ENCODE assay signal across 23 cellular contexts in genomic region chr4:46450556-46450955, GRCh38.
DNase-seq lines count a peak whose midpoint lies in the region; ATAC-seq and TF ChIP-seq lines count a peak whose summit lies in the region.
"Had no signal": no experiment of that assay in that cellular context is flagged by ENCODE, and none has a peak within 500 bp of the region (broad histone marks: within the 10 kb centered on the region; RNA-seq: fewer than 3 reads in every experiment).

No MANE protein-coding gene starts in this region.

- H3K36me3 ChIP-seq in GM23338 (ENCODE audit: insufficient read depth): no peaks in the 10 kb centered on the region
- H3K36me3 ChIP-seq: BE2C; BLaER1 treated with 17β-estradiol and CSF1 and Interleukin-3, amounts not matched to agents 10 nM and 100 nM had no signal

- DNase-seq in GM23338 (ENCODE audit: low spot score): no peak
- peak; percentile 17 for DNase-seq in epidermal melanocyte (ENCODE audit: insufficient read length, low spot score)
- peak; percentile 28 for DNase-seq in medulla oblongata (ENCODE audit: extremely low spot score)
- no peak for DNase-seq in foreskin fibroblast
- no peak for DNase-seq in NCI-H226
- no peak for DNase-seq in T-cell
- DNase-seq: 8988T; ACHN; AML-193; BE2C; Calu3; CD4-positive, alpha-beta T cell; CD8-positive, alpha-beta memory T cell; COR-L47; DMS53; DND-41; GM23248; H9 had no signal

- ATAC-seq in GM23338 (no peak), HG02852 (IDR thresholded peaks at IDR 0.05; ENCODE audit: unreplicated experiment) (no peak), T-cell (replicated peaks in 1 of 4) (no peak)
- ATAC-seq: A549, HCT116 had no signal

- H3K4me3 ChIP-seq in GM23338 (no peak overlapping the region), foreskin fibroblast (ENCODE audit: low read depth in 1 of 2, low read length in 2 of 2) (no peak overlapping the region)
- H3K4me3 ChIP-seq: A549; BLaER1 treated with 17β-estradiol and CSF1 and Interleukin-3, amounts not matched to agents 10 nM and 100 nM; GM23248 had no signal

- H3K27me3 ChIP-seq in GM23338 (ENCODE audit: insufficient read depth): no peaks in the 10 kb centered on the region
- H3K27me3 ChIP-seq: BE2C; BLaER1 treated with 17β-estradiol and CSF1 and Interleukin-3, amounts not matched to agents 10 nM and 100 nM had no signal

- CTCF ChIA-PET in T-cell (lab: Charles Lee): no interaction called here

- H3K27me3 Mint-ChIP-seq in GM23338 (ENCODE audit: insufficient read depth, low read depth, poor library complexity) (no peaks in the 10 kb centered on the region), T-cell (no peaks in the 10 kb centered on the region)
- H3K27me3 Mint-ChIP-seq: CD4-positive, alpha-beta T cell; CD8-positive, alpha-beta memory T cell had no signal

- POLR2A ChIA-PET in T-cell (lab: Charles Lee): no interaction called here

- H3K27ac Mint-ChIP-seq in GM23338: no peak overlapping the region
- H3K27ac Mint-ChIP-seq in T-cell: no peak overlapping the region
- H3K27ac Mint-ChIP-seq: CD14-positive monocyte; CD4-positive, alpha-beta T cell; CD8-positive, alpha-beta memory T cell; H9 had no signal

- H3K4me1 ChIP-seq in GM23338 (ENCODE audit: insufficient read depth): no peaks in the 10 kb centered on the region
- H3K4me1 ChIP-seq: A549; BE2C; BLaER1 treated with 17β-estradiol and CSF1 and Interleukin-3, amounts not matched to agents 10 nM and 100 nM had no signal

- H3K4me2 ChIP-seq in GM23338: no peak overlapping the region
- H3K4me2 ChIP-seq: A549; BLaER1 treated with 17β-estradiol and CSF1 and Interleukin-3, amounts not matched to agents 10 nM and 100 nM had no signal

- H3K36me3 Mint-ChIP-seq in GM23338 (ENCODE audit: low read depth): peaks cover 7% of the 10 kb centered on the region; the same call in 1 of the 3 replicates
- no peaks in the 10 kb centered on the region for H3K36me3 Mint-ChIP-seq in T-cell
- H3K36me3 Mint-ChIP-seq: CD14-positive monocyte; CD8-positive, alpha-beta memory T cell had no signal

- 0 out of 2 replicates have a peak, but pooled peaks cover 2% of the 10 kb centered on the region for H3K9me2 ChIP-seq in GM23338 (ENCODE audit: insufficient read depth)

- H3K4me1 Mint-ChIP-seq in GM23338 (no peaks in the 10 kb centered on the region), T-cell (no peaks in the 10 kb centered on the region)
- H3K4me1 Mint-ChIP-seq: CD14-positive monocyte; CD8-positive, alpha-beta memory T cell; H9 had no signal

- H3K9me3 Mint-ChIP-seq in GM23338: peaks cover 66% of the 10 kb centered on the region
- H3K9me3 Mint-ChIP-seq in T-cell: peaks cover 5 to 11% (median 10%) of the 10 kb centered on the region in 3 donors
- H3K9me3 Mint-ChIP-seq: H9 had no signal

- TF ChIP-seq CTCF in GM23338 (conservative IDR thresholded peaks at IDR 0.05; ENCODE audit: low read depth in 2 of 2) (no peak), foreskin fibroblast (IDR thresholded peaks at IDR 0.05; ENCODE audit: low read depth, low read length) (no peak)

- no peak overlapping the region for H3K27ac ChIP-seq in GM23338 (ENCODE audit: low read depth)
- H3K27ac ChIP-seq: A549; BLaER1 treated with 17β-estradiol and CSF1 and Interleukin-3, amounts not matched to agents 10 nM and 100 nM; GM23248 had no signal

- peak overlapping the region; percentile 72; the same call in 1 of the 2 replicates for H2AFZ ChIP-seq in GM23338
- H2AFZ ChIP-seq: GM23248 had no signal

- H3F3A ChIP-seq in GM23338 (replicated peaks; ENCODE audit: low read depth): no peaks in the 10 kb centered on the region

- H3K4me3 Mint-ChIP-seq in GM23338 (no peak overlapping the region), T-cell (no peak overlapping the region)
- H3K4me3 Mint-ChIP-seq: CD14-positive monocyte; CD4-positive, alpha-beta T cell; CD8-positive, alpha-beta memory T cell; H9 had no signal

- no peaks in the 10 kb centered on the region for H4K20me1 ChIP-seq in GM23338 (replicated peaks; ENCODE audit: insufficient read depth)
- H4K20me1 ChIP-seq: BLaER1 treated with 17β-estradiol and CSF1 and Interleukin-3, amounts not matched to agents 10 nM and 100 nM had no signal

- H3K79me2 ChIP-seq in GM23338 (replicated peaks; ENCODE audit: insufficient read depth): no peaks in the 10 kb centered on the region

TF ChIP-seq in GM23338, 12 proteins besides CTCF, POLR2A, EP300 and RAD21:
- TF ChIP-seq EZH2 (IDR thresholded peaks at IDR 0.05; ENCODE audit: low read depth, unreplicated experiment): no peak
- TF ChIP-seq ZNF114 (CRISPR knock-in tag; IDR thresholded peaks at IDR 0.05): no peak
- TF ChIP-seq JUNB (IDR thresholded peaks at IDR 0.05; ENCODE audit: unreplicated experiment): no peak
- TF ChIP-seq ETS1 (IDR thresholded peaks at IDR 0.05): no peak
- TF ChIP-seq ZNF331 (CRISPR knock-in tag; IDR thresholded peaks at IDR 0.05; ENCODE audit: low read depth): no peak
- no peak for TF ChIP-seq POLR2AphosphoS5 (IDR thresholded peaks at IDR 0.05; ENCODE audit: low read depth)
- no peak for TF ChIP-seq REST (IDR thresholded peaks at IDR 0.05; ENCODE audit: unreplicated experiment)
- no peak for TF ChIP-seq STAT1 (IDR thresholded peaks at IDR 0.05; ENCODE audit: unreplicated experiment)
- no peak for TF ChIP-seq CREB1 (CRISPR knock-in tag; IDR thresholded peaks at IDR 0.05; ENCODE audit: low read depth)

Comparison
In these comparisons a context has a peak if more than half of its experiments do, and no peak if none do; other contexts are left out.
1. DNase-seq: peak in epidermal melanocyte (single experiment) and medulla oblongata (single experiment); none in GM23338 (single experiment), foreskin fibroblast (0 of 2), NCI-H226 (single experiment) and T-cell (0 of 34).